ENCODE assay signal across 11 cellular contexts in genomic region chr14:30284808-30285207, GRCh38.
"Had no signal": no experiment of that assay in that cellular context is flagged by ENCODE, and none has a peak within 500 bp of the region (broad histone marks: within the 10 kb centered on the region; RNA-seq: fewer than 3 reads in every experiment).

No MANE protein-coding gene starts in this region.

- DNase-seq: GM23248, GOT3, H7, H9, HCEC 1CT, HFFc6 had no signal

- FAIRE-seq: H1, H54 had no signal

- ATAC-seq: GM23338, HCT116 had no signal

- H3K4me2 ChIP-seq: GM23338 had no signal

- H3K36me3 ChIP-seq: HAP-1 had no signal

- H3K4me1 ChIP-seq: HAP-1 had no signal

- H3K27ac ChIP-seq: GM23248 had no signal

- H3K9ac ChIP-seq: GM23248 had no signal

- H2AFZ ChIP-seq: GM23248, GM23338 had no signal

- H3K4me3 ChIP-seq: GM23248, GM23338, HAP-1 had no signal

- H3K9me3 ChIP-seq: HAP-1 had no signal
